Comparison of ENCODE assay signal across 23 cellular contexts in the genomic region with DNA sequence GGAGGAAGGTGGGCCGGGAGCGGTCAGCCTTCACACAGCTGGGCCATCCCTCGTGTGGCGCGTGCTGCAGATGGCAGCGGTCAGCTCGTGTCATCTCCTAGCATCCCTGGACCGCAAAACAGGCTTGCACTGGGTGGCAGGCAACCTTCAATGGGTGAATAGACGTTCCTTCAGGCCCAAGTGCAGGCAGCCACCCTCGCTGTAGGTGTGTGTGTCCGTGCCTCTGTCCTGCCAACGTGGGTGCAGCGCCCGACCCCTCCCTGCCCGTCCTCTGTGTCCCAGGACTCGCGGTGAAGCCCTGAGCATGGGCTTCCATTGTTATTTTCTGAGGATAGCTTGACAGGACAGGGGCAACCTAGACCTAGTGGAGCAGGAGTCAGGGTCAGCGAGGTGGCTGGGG.
DNase-seq lines count a peak whose midpoint lies in the region; ATAC-seq, FAIRE-seq and TF ChIP-seq lines count a peak whose summit lies in the region.
"Had no signal": no experiment of that assay in that cellular context is flagged by ENCODE, and none has a peak within 500 bp of the region (broad histone marks: within the 10 kb centered on the region; RNA-seq: fewer than 3 reads in every experiment).

No MANE protein-coding gene starts in this region.

- no peak overlapping the region for H3K4me3 Mint-ChIP-seq in nephron progenitor cell
- H3K4me3 Mint-ChIP-seq: B cell; CD4-positive, alpha-beta T cell; CD8-positive, alpha-beta T cell had no signal

- no peak overlapping the region for H2BK5ac ChIP-seq in trophoblast cell (ENCODE audit: low read depth, low read length, poor library complexity)

- H3K9ac ChIP-seq in HepG2 (ENCODE audit: insufficient read depth, low read depth, low read length) (no peak overlapping the region), trophoblast cell (ENCODE audit: low read length) (no peak overlapping the region)
- H3K9ac ChIP-seq: BLaER1 treated with 17β-estradiol and CSF1 and Interleukin-3, amounts not matched to agents 10 nM and 100 nM had no signal

- TF ChIP-seq EP300 in HepG2 (IDR thresholded peaks at IDR 0.05; ENCODE audit: low read depth in 2 of 2, low read length in 2 of 2) = no peak
- no peak for TF ChIP-seq EP300 in HepG2 (CRISPR knock-in tag; IDR thresholded peaks at IDR 0.05; ENCODE audit: borderline replicate concordance)

- H4K8ac ChIP-seq in trophoblast cell (ENCODE audit: low read depth, low read length) = no peak overlapping the region

- H3K36me3 ChIP-seq in HepG2 (replicated peaks in 1 of 2; ENCODE audit: control insufficient read depth in 1 of 2, insufficient read depth in 2 of 2, low read length in 2 of 2) (no peaks in the 10 kb centered on the region), right lobe of liver (no peaks in the 10 kb centered on the region), trophoblast cell (ENCODE audit: control insufficient read depth in 1 of 2, insufficient read depth in 2 of 2, low read length in 2 of 2) (no peaks in the 10 kb centered on the region)
- H3K36me3 ChIP-seq: BLaER1 treated with 17β-estradiol and CSF1 and Interleukin-3, amounts not matched to agents 10 nM and 100 nM had no signal

- WGBS in HepG2 (ENCODE audit: low lambda C conversion rate) = 53% methylated on average over 3 of the region's 18 CpGs
- WGBS in right lobe of liver (ENCODE audit: insufficient coverage, low coverage, low lambda C conversion rate, missing lambda C conversion rate) = 20% methylated on average over 1 of the region's 18 CpGs
- no CpG with 5 or more reads among the region's 18 CpGs for WGBS in trophoblast cell (ENCODE audit: extremely low coverage, insufficient coverage, insufficient read length)

- H2AFZ ChIP-seq in HepG2 (ENCODE audit: low read length) = no peak overlapping the region
- no peak overlapping the region for H2AFZ ChIP-seq in trophoblast cell (ENCODE audit: insufficient read depth, low read length, poor library complexity)

- H3K18ac ChIP-seq in trophoblast cell (ENCODE audit: low read length) = peak overlapping the region; percentile 5

- H3K9me3 Mint-ChIP-seq in nephron progenitor cell = peaks cover 15% of the 10 kb centered on the region
- H3K9me3 Mint-ChIP-seq: CD4-positive, alpha-beta T cell; CD8-positive, alpha-beta T cell had no signal

- H3K4me2 ChIP-seq in HepG2 (ENCODE audit: low read depth, low read length) (no peak overlapping the region), trophoblast cell (ENCODE audit: low read length) (no peak overlapping the region)
- H3K4me2 ChIP-seq: A549; BLaER1 treated with 17β-estradiol and CSF1 and Interleukin-3, amounts not matched to agents 10 nM and 100 nM had no signal

- H2BK120ac ChIP-seq in trophoblast cell (ENCODE audit: insufficient read depth, low read length, poor library complexity) = no peak overlapping the region

- peak overlapping the region; percentile 60 for H3K27ac Mint-ChIP-seq in nephron progenitor cell
- H3K27ac Mint-ChIP-seq: B cell; CD4-positive, alpha-beta T cell; CD8-positive, alpha-beta T cell had no signal

- peaks cover 35% of the 10 kb centered on the region for H3K4me1 Mint-ChIP-seq in nephron progenitor cell
- H3K4me1 Mint-ChIP-seq: B cell had no signal

- TF ChIP-seq POLR2A in HepG2 (IDR thresholded peaks at IDR 0.05; ENCODE audit: insufficient read depth in 1 of 2, low read depth in 2 of 2, low read length in 2 of 2) (no peak), right lobe of liver (IDR thresholded peaks at IDR 0.05) (no peak)

- TF ChIP-seq CTCF in HepG2 (CRISPR knock-in tag; IDR thresholded peaks at IDR 0.05) (no peak), right lobe of liver (IDR thresholded peaks at IDR 0.05) (no peak), nephron progenitor cell (IDR thresholded peaks at IDR 0.05) (no peak)

- H3K79me2 ChIP-seq in HepG2 (ENCODE audit: insufficient read depth, low read length) (no peaks in the 10 kb centered on the region), trophoblast cell (ENCODE audit: control insufficient read depth, insufficient read depth, low read length, poor library complexity) (no peaks in the 10 kb centered on the region)

- no TSS peak for BruUV-seq in HepG2 (replicated peaks; lab: Mats Ljungman, UMichigan)

- peak overlapping the region; percentile 25 for H4K91ac ChIP-seq in trophoblast cell (ENCODE audit: low read depth, low read length)

- no peak overlapping the region for H4K12ac ChIP-seq in trophoblast cell (ENCODE audit: low read depth, low read length)

- no peak for TF ChIP-seq RAD21 in HepG2 (CRISPR knock-in tag; IDR thresholded peaks at IDR 0.05)

- intact Hi-C loops in HepG2 (cut with micrococcal nuclease; ENCODE audit: unreplicated experiment) = no loop called here
- intact Hi-C loops in right lobe of liver (cut with DNase I) = no loop called here

- CTCF ChIA-PET in HepG2 (lab: Yijun Ruan, JAX; ENCODE audit: low intra/inter-chr PET ratio, low total read pairs) = no interaction called here

- H2BK12ac ChIP-seq in trophoblast cell (ENCODE audit: low read length) = no peak overlapping the region

- H3K9me3 ChIP-seq in HepG2 (ENCODE audit: low read length) (no peaks in the 10 kb centered on the region), right lobe of liver (no peaks in the 10 kb centered on the region), trophoblast cell (ENCODE audit: insufficient read depth, low read depth, low read length) (peaks cover 4% of the 10 kb centered on the region)
- H3K9me3 ChIP-seq: A549; BLaER1 treated with 17β-estradiol and CSF1 and Interleukin-3, amounts not matched to agents 10 nM and 100 nM; Caco-2 had no signal

- H3K14ac ChIP-seq in trophoblast cell (ENCODE audit: low read length) = no peak overlapping the region

- POLR2A ChIA-PET in HepG2 (lab: Yijun Ruan, JAX) = no interaction called here

- H3K36me3 Mint-ChIP-seq in nephron progenitor cell (ENCODE audit: low read depth) = no peaks in the 10 kb centered on the region
- H3K36me3 Mint-ChIP-seq: CD8-positive, alpha-beta T cell had no signal

- ATAC-seq in HepG2 (no peak), right lobe of liver (no peak), GM19351 (IDR thresholded peaks at IDR 0.05; ENCODE audit: unreplicated experiment) (no peak)
- ATAC-seq: A549; CD8-positive, alpha-beta T cell had no signal

- H3K4me1 ChIP-seq in HepG2 (ENCODE audit: insufficient read depth, low read length) = 0 out of 2 replicates have a peak, but pooled peaks cover 1% of the 10 kb centered on the region
- no peaks in the 10 kb centered on the region for H3K4me1 ChIP-seq in right lobe of liver
- H3K4me1 ChIP-seq in trophoblast cell (ENCODE audit: control insufficient read depth in 1 of 2, insufficient read depth in 2 of 2, low read length in 2 of 2) = peaks cover 3% of the 10 kb centered on the region in 2 experiments
- H3K4me1 ChIP-seq: Caco-2 had no signal

- H3K27ac ChIP-seq in HepG2 (ENCODE audit: extremely low read length, insufficient read depth, low read length) = no peak overlapping the region
- no peak overlapping the region for H3K27ac ChIP-seq in right lobe of liver
- H3K27ac ChIP-seq in trophoblast cell (ENCODE audit: low read depth, low read length) = no peak overlapping the region
- H3K27ac ChIP-seq: 22Rv1; A549; BLaER1 treated with 17β-estradiol and CSF1 and Interleukin-3, amounts not matched to agents 10 nM and 100 nM; C4-2B had no signal

- H3K23ac ChIP-seq in trophoblast cell (ENCODE audit: low read length) = no peak overlapping the region

- no peak for FAIRE-seq in HepG2 (lab: Jason Lieb, UNC)
- FAIRE-seq: A549, D721Med, G401.6, GM12891, GM19239 had no signal

- peaks cover 8% of the 10 kb centered on the region for H3K27me3 Mint-ChIP-seq in nephron progenitor cell (ENCODE audit: low read depth, poor library complexity)
- H3K27me3 Mint-ChIP-seq: CD4-positive, alpha-beta T cell had no signal

- no peaks in the 10 kb centered on the region for H3K79me1 ChIP-seq in trophoblast cell (ENCODE audit: low read length)

- no peak overlapping the region for H3K4ac ChIP-seq in trophoblast cell (ENCODE audit: low read depth, low read length)

- in situ Hi-C loops in HepG2 (cut with HindIII; ENCODE audit: extremely low pct_ligation_motif_present, low pct_unique_long_range_greater_than_20kb) = no loop called here

- peak overlapping the region; percentile 20 for H2AK5ac ChIP-seq in trophoblast cell (ENCODE audit: low read length)

- H3K27me3 ChIP-seq in HepG2 (ENCODE audit: control insufficient read depth in 1 of 2, insufficient read depth in 2 of 2, low read length in 2 of 2) (peaks cover 4 to 9% of the 10 kb centered on the region in 2 experiments; a peak in 3 of 5 replicates), right lobe of liver (no peaks in the 10 kb centered on the region), trophoblast cell (ENCODE audit: insufficient read depth, low read length) (no peaks in the 10 kb centered on the region)
- H3K27me3 ChIP-seq: BLaER1 treated with 17β-estradiol and CSF1 and Interleukin-3, amounts not matched to agents 10 nM and 100 nM had no signal

- H3K4me3 ChIP-seq in HepG2 (replicated peaks in 1 of 3; ENCODE audit: insufficient read depth in 1 of 3, low read depth in 2 of 3, low read length in 3 of 3) (no peak overlapping the region), right lobe of liver (no peak overlapping the region), trophoblast cell (ENCODE audit: low read depth, low read length) (no peak overlapping the region)
- H3K4me3 ChIP-seq: A549; BLaER1 treated with 17β-estradiol and CSF1 and Interleukin-3, amounts not matched to agents 10 nM and 100 nM had no signal

- no peaks in the 10 kb centered on the region for H4K20me1 ChIP-seq in HepG2 (ENCODE audit: insufficient read depth, low read length)
- H4K20me1 ChIP-seq: BLaER1 treated with 17β-estradiol and CSF1 and Interleukin-3, amounts not matched to agents 10 nM and 100 nM had no signal

- DNase-seq in HepG2 (ENCODE audit: low spot score) = no peak
- no peak for DNase-seq in right lobe of liver
- no peak for DNase-seq in nephron progenitor cell
- DNase-seq in trophoblast cell = no peak
- no peak for DNase-seq in activated CD4-positive, alpha-beta T cell treated with anti-CD3 and anti-CD28 coated beads, Interleukin-2, amount 50 U/mL, for 1 hour
- no peak for DNase-seq in putamen (ENCODE audit: low spot score)
- DNase-seq: AML-193; Caco-2; Calu3; CD4-positive, alpha-beta T cell; CD8-positive, alpha-beta T cell; DMS79 treated with DMSO at 0.1 percent for 48 hours; GF-D8 had no signal
